Comparison of ENCODE assay signal across 8 cellular contexts in genomic region chr1:155974208-155975165, GRCh38. TPM values are rescaled to one million over a fixed set of nuclear protein-coding genes. Genes with fewer than 3 reads are reported as not detected.
DNase-seq lines count a peak whose midpoint lies in the region; ATAC-seq and TF ChIP-seq lines count a peak whose summit lies in the region.

No MANE protein-coding gene starts in this region.

- CTCF ChIA-PET in activated CD8-positive, alpha-beta T cell treated with anti-CD3 and anti-CD28 coated beads for 36 hours (lab: Charles Lee) = interaction anchor here (0.6 to 11.1 kb wide), 7 partner anchors 9 to 167 kb away, joined by 3 to 121 read pairs (median 5); partner anchors contain the start of genes KHDC4 and RXFP4

- intact Hi-C loops in activated CD8-positive, alpha-beta T cell treated with anti-CD3 and anti-CD28 coated beads for 36 hours (cut with micrococcal nuclease) = no loop called here
- intact Hi-C loops in stomach (cut with DNase I; ENCODE audit: low total_unique reads) = no loop called here

- peaks cover 88% of the 10 kb centered on the region for H3K36me3 Mint-ChIP-seq in activated T-cell treated with anti-CD3 and anti-CD28 coated beads, Interleukin-2, amount 50 U/mL, for 24 hours (ENCODE audit: low read depth)
- peaks cover 72% of the 10 kb centered on the region for H3K36me3 Mint-ChIP-seq in activated CD8-positive, alpha-beta T cell treated with anti-CD3 and anti-CD28 coated beads for 36 hours (ENCODE audit: low read depth)

- H3K9me3 ChIP-seq in stomach = no peaks in the 10 kb centered on the region

- no peaks in the 10 kb centered on the region for H3K27me3 ChIP-seq in stomach

- H3K4me1 Mint-ChIP-seq in activated T-cell treated with anti-CD3 and anti-CD28 coated beads, Interleukin-2, amount 50 U/mL, for 24 hours (ENCODE audit: low read depth) = peaks cover 77% of the 10 kb centered on the region
- H3K4me1 Mint-ChIP-seq in activated CD8-positive, alpha-beta T cell treated with anti-CD3 and anti-CD28 coated beads for 36 hours (ENCODE audit: low read depth) = peaks cover 68% of the 10 kb centered on the region

- ATAC-seq in activated CD8-positive, alpha-beta T cell treated with anti-CD3 and anti-CD28 coated beads for 36 hours = no peak
- ATAC-seq in GM21786 (IDR thresholded peaks at IDR 0.05; ENCODE audit: unreplicated experiment) = no peak

- H3K36me3 ChIP-seq in stomach = peaks cover 0 to 26% (median 8%) of the 10 kb centered on the region in 4 donors

- 25 to 35% (median 31%) methylated on average over 14 to 15 of the region's 15 CpGs for WGBS in stomach, 5 donors

- peak overlapping the region; percentile 68 to 90 (median 72) for H3K4me3 ChIP-seq in stomach

- POLR2A ChIA-PET in activated CD8-positive, alpha-beta T cell treated with anti-CD3 and anti-CD28 coated beads for 36 hours (lab: Charles Lee) = interaction anchor here (0.6 to 7.5 kb wide), 7 partner anchors 13 to 156 kb away, joined by 3 to 128 read pairs (median 16); partner anchors contain the start of genes KHDC4 and RXFP4

- peak overlapping the region; percentile 98 for H3K27ac Mint-ChIP-seq in activated T-cell treated with anti-CD3 and anti-CD28 coated beads, Interleukin-2, amount 50 U/mL, for 24 hours
- peak overlapping the region; percentile 94 for H3K27ac Mint-ChIP-seq in activated CD8-positive, alpha-beta T cell treated with anti-CD3 and anti-CD28 coated beads for 36 hours

- TF ChIP-seq EP300 in stomach (IDR thresholded peaks at IDR 0.05) = no peak

- H3K27ac ChIP-seq in stomach = peak overlapping the region; percentile 35 to 98 (median 93)

- no peaks in the 10 kb centered on the region for H3K27me3 Mint-ChIP-seq in activated T-cell treated with anti-CD3 and anti-CD28 coated beads, Interleukin-2, amount 50 U/mL, for 24 hours
- H3K27me3 Mint-ChIP-seq in activated CD8-positive, alpha-beta T cell treated with anti-CD3 and anti-CD28 coated beads for 36 hours = no peaks in the 10 kb centered on the region

- H3K4me1 ChIP-seq in stomach = peaks cover 81 to 92% (median 89%) of the 10 kb centered on the region in 4 donors

- H3K4me3 Mint-ChIP-seq in activated T-cell treated with anti-CD3 and anti-CD28 coated beads, Interleukin-2, amount 50 U/mL, for 24 hours = peak overlapping the region; percentile 87
- peak overlapping the region; percentile 98 for H3K4me3 Mint-ChIP-seq in activated CD8-positive, alpha-beta T cell treated with anti-CD3 and anti-CD28 coated beads for 36 hours

- no peak for TF ChIP-seq POLR2A in stomach (IDR thresholded peaks at IDR 0.05)

- no peak for TF ChIP-seq CTCF in activated CD8-positive, alpha-beta T cell treated with anti-CD3 and anti-CD28 coated beads for 36 hours (IDR thresholded peaks at IDR 0.05)
- TF ChIP-seq CTCF in stomach (IDR thresholded peaks at IDR 0.05) = no peak

- DNase-seq in activated T-cell treated with anti-CD3 and anti-CD28 coated beads, Interleukin-2, amount 50 U/mL, for 24 hours = no peak
- DNase-seq in activated T-cell treated with anti-CD3 and anti-CD28 coated beads, Interleukin-2, amount 50 U/mL, for 1 hour = no peak
- no peak for DNase-seq in activated CD8-positive, alpha-beta T cell treated with anti-CD3 and anti-CD28 coated beads for 36 hours
- DNase-seq in hippocampal formation (lab: John Stamatoyannopoulos, UW) (peak; percentile 88 to 90), stomach (no peak), A172 (ENCODE audit: low spot score) (no peak)
- no peak for DNase-seq in activated CD8-positive, alpha-beta memory T cell treated with anti-CD3 and anti-CD28 coated beads, Interleukin-2, amount 50 U/mL, for 4 hours

- H3K9me3 Mint-ChIP-seq in activated T-cell treated with anti-CD3 and anti-CD28 coated beads, Interleukin-2, amount 50 U/mL, for 24 hours = no peaks in the 10 kb centered on the region
- no peaks in the 10 kb centered on the region for H3K9me3 Mint-ChIP-seq in activated CD8-positive, alpha-beta T cell treated with anti-CD3 and anti-CD28 coated beads for 36 hours

RNA-seq across cellular contexts. Expression of gene ARHGEF2, which starts 3.9 kb away (rescaled TPM):
- total RNA-seq in activated CD8-positive, alpha-beta T cell treated with anti-CD3 and anti-CD28 coated beads for 36 hours = 100 to 1,000 TPM; 147 to 150 TPM
- 100 to 1,000 TPM in 3 of 5 donors, 10 to 100 TPM in 2; 34.8 to 376 (median 180) TPM for total RNA-seq in stomach
- polyA plus RNA-seq in stomach = 10 to 100 TPM; 20.4 to 27.6 (median 24.7) TPM
- total RNA-seq in A172 (2014; rRNA removed; shearing (Covaris generic)) = 153 and 155 TPM in 2 replicates

RNA-seq across cellular contexts. Expression of gene RXFP4, which starts 33.0 kb away (rescaled TPM):
- total RNA-seq in activated CD8-positive, alpha-beta T cell treated with anti-CD3 and anti-CD28 coated beads for 36 hours = not detected
- total RNA-seq in stomach = 10 to 100 TPM in 1 of 5 donors, not detected in 4; 50.4 TPM
- polyA plus RNA-seq in stomach = not detected
- not detected in 2 replicates for total RNA-seq in A172 (2014; rRNA removed; shearing (Covaris generic))

RNA-seq across cellular contexts. Expression of gene KHDC4, which starts 40.3 kb away (rescaled TPM):
- total RNA-seq in activated CD8-positive, alpha-beta T cell treated with anti-CD3 and anti-CD28 coated beads for 36 hours = 10 to 100 TPM; 68.1 to 71.3 TPM
- total RNA-seq in stomach = 100 to 1,000 TPM in 2 of 5 donors, 10 to 100 TPM in 3; 49.2 to 126 (median 78.4) TPM
- 10 to 100 TPM in 1 of 3 donors, 1 to 10 TPM in 2; 4.9 to 26.1 (median 9.3) TPM for polyA plus RNA-seq in stomach
- total RNA-seq in A172 (2014; rRNA removed; shearing (Covaris generic)) = 52.3 and 53.9 TPM in 2 replicates

RNA-seq across cellular contexts. Expression of gene SSR2, which starts 46.3 kb away (rescaled TPM):
- 100 to 1,000 TPM; 148 to 150 TPM for total RNA-seq in activated CD8-positive, alpha-beta T cell treated with anti-CD3 and anti-CD28 coated beads for 36 hours
- total RNA-seq in stomach = 100 to 1,000 TPM in 4 of 5 donors, 10 to 100 TPM in 1; 67.1 to 354 (median 216) TPM
- polyA plus RNA-seq in stomach = 100 to 1,000 TPM; 223 to 309 (median 242) TPM
- total RNA-seq in A172 (2014; rRNA removed; shearing (Covaris generic)) = 573 and 778 TPM in 2 replicates

Comparison
In these comparisons a context has a peak if more than half of its experiments do, and no peak if none do; other contexts are left out.
1. DNase-seq: peak in hippocampal formation (2 of 2); none in activated T-cell treated with anti-CD3 and anti-CD28 coated beads, Interleukin-2, amount 50 U/mL, for 24 hours (single experiment), activated T-cell treated with anti-CD3 and anti-CD28 coated beads, Interleukin-2, amount 50 U/mL, for 1 hour (single experiment), activated CD8-positive, alpha-beta T cell treated with anti-CD3 and anti-CD28 coated beads for 36 hours (single experiment), stomach (single experiment), A172 (single experiment) and activated CD8-positive, alpha-beta memory T cell treated with anti-CD3 and anti-CD28 coated beads, Interleukin-2, amount 50 U/mL, for 4 hours (single experiment).